Comparison of ENCODE assay signal across 22 cellular contexts in the genomic region with DNA sequence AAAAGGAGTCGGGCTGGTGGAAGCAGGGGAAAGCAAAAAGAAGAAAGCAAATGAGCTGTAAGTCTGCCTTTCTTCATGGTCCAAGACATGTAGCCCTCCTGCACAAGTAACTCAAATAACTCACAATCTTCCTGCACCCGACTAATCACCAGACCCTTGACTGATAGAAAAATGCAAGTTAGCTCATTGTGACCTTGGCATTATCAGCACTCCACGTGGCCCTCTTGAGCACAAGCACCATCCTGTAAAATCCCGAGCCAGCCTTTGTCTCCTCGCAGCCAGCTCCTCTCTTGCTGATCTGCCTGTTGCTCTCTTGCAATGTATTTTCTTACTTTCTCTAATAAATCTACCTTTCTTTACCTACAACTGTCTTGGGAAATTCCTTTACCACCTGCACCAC. TPM values are rescaled to one million over a fixed set of nuclear protein-coding genes. Genes with fewer than 3 reads are reported as not detected.
"Had no signal": no experiment of that assay in that cellular context is flagged by ENCODE, and none has a peak within 500 bp of the region (broad histone marks: within the 10 kb centered on the region; RNA-seq: fewer than 3 reads in every experiment).

No MANE protein-coding gene starts in this region.

- H3K9me3 ChIP-seq: body of pancreas, colonic mucosa, tibial nerve had no signal

- ATAC-seq: activated CD8-positive, alpha-beta T cell treated with anti-CD3 and anti-CD28 coated beads, Interleukin-2, amount 10 ng/mL, durations not matched to agents 7 days and 5 days; body of pancreas; natural killer cell treated with Interleukin-12 subunit alpha and Interleukin-12 subunit beta and Interleukin-15 and Interleukin-18, amount 100 ng/mL, for 72 hours had no signal

- DNase-seq: activated B cell treated with CpG ODN at 0.5 μM for 24 hours; activated CD4-positive, alpha-beta T cell treated with anti-CD3 and anti-CD28 coated beads for 48 hours; activated CD8-positive, alpha-beta memory T cell treated with anti-CD3 and anti-CD28 coated beads, Interleukin-2, amount 50 U/mL, for 4 hours; activated CD8-positive, alpha-beta T cell treated with anti-CD3 and anti-CD28 coated beads, Interleukin-2, amount 10 ng/mL, durations not matched to agents 7 days and 5 days; activated effector memory CD4-positive, alpha-beta T cell treated with anti-CD3 and anti-CD28 coated beads, Interleukin-2, amount 50 U/mL, for 16 hours; activated T-cell treated with anti-CD3 and anti-CD28 coated beads, Interleukin-2, amount 50 U/mL, for 48 hours; amygdala; body of pancreas; central memory CD4-positive, alpha-beta T cell; colonic mucosa; hippocampal formation; kidney; mesendoderm; occipital lobe; stimulated activated CD4-positive, alpha-beta T cell treated with anti-CD3 and anti-CD28 coated beads, Interleukin-4, amount 100 ng/mL, for 24 hours; stimulated activated naive CD4-positive, alpha-beta T cell; T-helper 2 cell had no signal

- H3K4me3 ChIP-seq: body of pancreas, colonic mucosa, skin epidermis, tibial nerve had no signal

- H3K27ac ChIP-seq: body of pancreas, colonic mucosa, skin epidermis, tibial nerve had no signal

- H3K4me1 ChIP-seq: body of pancreas, colonic mucosa, tibial nerve had no signal

- H3K36me3 ChIP-seq: colonic mucosa, tibial nerve had no signal

- H3K27me3 ChIP-seq: body of pancreas, colonic mucosa, tibial nerve had no signal

RNA-seq across cellular contexts. Expression of a gene that starts 2.2 kb away (rescaled TPM):
- total RNA-seq: activated B cell treated with CpG ODN at 0.5 μM for 24 hours; activated CD8-positive, alpha-beta T cell treated with anti-CD3 and anti-CD28 coated beads, Interleukin-2, amount 10 ng/mL, durations not matched to agents 7 days and 5 days; body of pancreas; colonic mucosa; kidney; natural killer cell treated with Interleukin-12 subunit alpha and Interleukin-12 subunit beta and Interleukin-15 and Interleukin-18, amount 100 ng/mL, for 72 hours; posterior vena cava; subcutaneous adipose tissue; tibial nerve had no signal

RNA-seq across cellular contexts. Expression of a gene that starts 33.7 kb away (rescaled TPM):
- total RNA-seq: activated B cell treated with CpG ODN at 0.5 μM for 24 hours; activated CD8-positive, alpha-beta T cell treated with anti-CD3 and anti-CD28 coated beads, Interleukin-2, amount 10 ng/mL, durations not matched to agents 7 days and 5 days; posterior vena cava; subcutaneous adipose tissue had no signal
